Comparison of ENCODE assay signal across 25 cellular contexts in the genomic region with DNA sequence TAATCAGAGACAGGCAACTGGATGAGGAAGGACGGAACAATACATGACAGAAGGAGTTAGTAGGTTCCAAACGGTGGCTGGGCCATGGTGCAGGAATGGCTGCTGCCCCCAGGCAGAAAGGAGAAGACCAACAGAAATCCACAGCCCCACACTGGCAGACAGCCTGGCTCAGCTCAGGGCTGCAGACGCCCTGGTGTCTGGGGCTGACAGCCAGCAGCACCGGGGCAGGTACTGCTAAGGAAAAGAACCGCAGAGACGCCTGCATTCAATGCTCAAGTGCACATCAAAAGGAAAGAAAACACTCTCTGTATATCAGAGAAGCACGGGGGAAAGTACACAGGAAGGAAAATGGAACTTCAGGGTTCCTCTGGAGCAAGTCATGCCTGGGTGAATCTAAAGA. TPM values are rescaled to one million over a fixed set of nuclear protein-coding genes. Genes with fewer than 3 reads are reported as not detected.
DNase-seq lines count a peak whose midpoint lies in the region; ATAC-seq and TF ChIP-seq lines count a peak whose summit lies in the region.
"Had no signal": no experiment of that assay in that cellular context is flagged by ENCODE, and none has a peak within 500 bp of the region (broad histone marks: within the 10 kb centered on the region; RNA-seq: fewer than 3 reads in every experiment).

No MANE protein-coding gene starts in this region.

- H2AK9ac ChIP-seq in IMR-90 (replicated peaks; ENCODE audit: low read depth, low read length, poor library complexity): no peak overlapping the region

- H3K36me3 ChIP-seq in left ventricle myocardium inferior: no peaks in the 10 kb centered on the region
- no peaks in the 10 kb centered on the region for H3K36me3 ChIP-seq in IMR-90 (ENCODE audit: control insufficient read depth, insufficient read depth, low read length)
- no peaks in the 10 kb centered on the region for H3K36me3 ChIP-seq in trophoblast cell (ENCODE audit: control insufficient read depth in 1 of 2, insufficient read depth in 2 of 2, low read length in 2 of 2)
- H3K36me3 ChIP-seq: BE2C, HAP-1, heart right ventricle, upper lobe of right lung had no signal

- CTCF ChIA-PET in IMR-90 (lab: Yijun Ruan, JAX): no interaction called here

- no TSS peak for BruUV-seq in IMR-90 (replicated peaks; lab: Mats Ljungman, UMichigan)

- peaks cover 8% of the 10 kb centered on the region for H3K79me2 ChIP-seq in trophoblast cell (ENCODE audit: control insufficient read depth, insufficient read depth, low read length, poor library complexity)

- no peak overlapping the region for H3K23ac ChIP-seq in IMR-90 (ENCODE audit: low read depth, low read length)
- H3K23ac ChIP-seq in trophoblast cell (ENCODE audit: low read length): no peak overlapping the region

- intact Hi-C loops in Right ventricle myocardium superior (cut with DNase I) (no loop called here), left ventricle myocardium inferior (cut with micrococcal nuclease) (no loop called here), IMR-90 (cut with micrococcal nuclease) (no loop called here)

- H3K4me1 ChIP-seq in left ventricle myocardium inferior (peaks cover 11% of the 10 kb centered on the region), IMR-90 (ENCODE audit: control insufficient read depth, insufficient read depth, low read length) (peaks cover 8% of the 10 kb centered on the region), trophoblast cell (ENCODE audit: control insufficient read depth in 1 of 2, insufficient read depth in 2 of 2, low read length in 2 of 2) (peaks cover 33 to 37% of the 10 kb centered on the region in 2 experiments)
- H3K4me1 ChIP-seq: BE2C, HAP-1 had no signal

- H2AFZ ChIP-seq in IMR-90 (replicated peaks; ENCODE audit: low read length, poor library complexity) (no peak overlapping the region), trophoblast cell (ENCODE audit: insufficient read depth, low read length, poor library complexity) (no peak overlapping the region)

- no peaks in the 10 kb centered on the region for H3K9me3 Mint-ChIP-seq in immature natural killer cell
- H3K9me3 Mint-ChIP-seq: memory B cell had no signal

- H3K56ac ChIP-seq in IMR-90 (ENCODE audit: extremely low read depth, insufficient read depth, low read length): no peak overlapping the region

- no peak overlapping the region for H4K12ac ChIP-seq in trophoblast cell (ENCODE audit: low read depth, low read length)

- H3K9ac ChIP-seq in IMR-90 (ENCODE audit: low read depth, low read length) (no peak overlapping the region), trophoblast cell (ENCODE audit: low read length) (no peak overlapping the region)

- peaks cover 36 to 61% of the 10 kb centered on the region in 2 donors for H3K4me1 Mint-ChIP-seq in immature natural killer cell

- WGBS in IMR-90 (ENCODE audit: extremely low coverage in 2 of 2, insufficient read length in 1 of 2), 2 experiments: 68% methylated on average over 3 of the region's 7 CpGs; no CpG with 5 or more reads in 1 of the 2 experiments
- WGBS in trophoblast cell (ENCODE audit: extremely low coverage, insufficient coverage, insufficient read length): no CpG with 5 or more reads among the region's 7 CpGs

- no peak overlapping the region for H2BK20ac ChIP-seq in IMR-90 (ENCODE audit: low read depth, low read length)

- no peak for TF ChIP-seq POLR2A in IMR-90 (IDR thresholded peaks at IDR 0.05; ENCODE audit: low read depth, low read length)

- H3K9me1 ChIP-seq in IMR-90 (ENCODE audit: insufficient read depth, low read length): 0 out of 2 replicates have a peak, but pooled peaks cover 4% of the 10 kb centered on the region

- peak overlapping the region in 2 of 5 donors; percentile 2 to 20 for H3K4me3 Mint-ChIP-seq in immature natural killer cell
- H3K4me3 Mint-ChIP-seq: activated CD4-positive, alpha-beta T cell treated with anti-CD3 and anti-CD28 coated beads for 36 hours; memory B cell; T-helper 17 cell had no signal

- TF ChIP-seq CTCF in left ventricle myocardium inferior (IDR thresholded peaks at IDR 0.05; ENCODE audit: borderline replicate concordance) (no peak), IMR-90 (conservative IDR thresholded peaks at IDR 0.05; ENCODE audit: low read depth, low read length) (no peak)

- no peaks in the 10 kb centered on the region for H3K27me3 ChIP-seq in left ventricle myocardium inferior (ENCODE audit: low read depth)
- no peaks in the 10 kb centered on the region for H3K27me3 ChIP-seq in IMR-90 (ENCODE audit: control insufficient read depth, insufficient read depth, low read length)
- no peaks in the 10 kb centered on the region for H3K27me3 ChIP-seq in trophoblast cell (ENCODE audit: insufficient read depth, low read length)
- H3K27me3 ChIP-seq: BE2C, heart right ventricle, upper lobe of right lung had no signal

- peaks cover 0 to 1% (median 0%) of the 10 kb centered on the region in 3 donors for H3K27me3 Mint-ChIP-seq in immature natural killer cell (ENCODE audit: low read depth in 3 of 3)

- no peaks in the 10 kb centered on the region for H3K36me3 Mint-ChIP-seq in immature natural killer cell
- H3K36me3 Mint-ChIP-seq: memory B cell had no signal

- no peak for DNase-seq in Right ventricle myocardium superior
- no peak for DNase-seq in left ventricle myocardium inferior
- DNase-seq in IMR-90: no peak
- no peak for DNase-seq in immature natural killer cell
- peak; percentile 55 to 64 for DNase-seq in trophoblast cell
- no peak for DNase-seq in glomerular visceral epithelial cell (ENCODE audit: extremely low spot score)
- DNase-seq: activated CD4-positive, alpha-beta T cell treated with anti-CD3 and anti-CD28 coated beads for 36 hours; activated CD8-positive, alpha-beta memory T cell treated with anti-CD3 and anti-CD28 coated beads for 24 hours; activated naive CD4-positive, alpha-beta T cell; BE2C; heart right ventricle; Kasumi-1; left colon; NCI-H446 treated with DMSO at 0.1 percent for 48 hours; stimulated activated CD4-positive, alpha-beta T cell treated with anti-CD3 and anti-CD28 coated beads, Interleukin-2, amount 100 ng/mL, for 24 hours; substantia nigra; T-helper 17 cell; upper lobe of right lung had no signal

- H3K4me2 ChIP-seq in IMR-90 (ENCODE audit: low read depth, low read length) (no peak overlapping the region), trophoblast cell (ENCODE audit: low read length) (no peak overlapping the region)

- peak overlapping the region in 5 of 6 donors; percentile 28 to 81 (median 48) for H3K27ac Mint-ChIP-seq in immature natural killer cell
- H3K27ac Mint-ChIP-seq: activated CD4-positive, alpha-beta T cell treated with anti-CD3 and anti-CD28 coated beads for 36 hours; memory B cell; T-helper 17 cell had no signal

- H4K8ac ChIP-seq in IMR-90 (ENCODE audit: low read depth in 2 of 2, low read length in 2 of 2) (no peak overlapping the region), trophoblast cell (ENCODE audit: low read depth, low read length) (no peak overlapping the region)

- dilution Hi-C loops in IMR-90 (cut with HindIII; ENCODE audit: low sequenced_read_pairs, unreplicated experiment): no loop called here

- H3K9me3 ChIP-seq in left ventricle myocardium inferior (replicated peaks) (no peaks in the 10 kb centered on the region), IMR-90 (ENCODE audit: control insufficient read depth, insufficient read depth, low read length) (no peaks in the 10 kb centered on the region), trophoblast cell (ENCODE audit: insufficient read depth, low read depth, low read length) (no peaks in the 10 kb centered on the region)
- H3K9me3 ChIP-seq: BE2C, HAP-1, heart right ventricle, upper lobe of right lung had no signal

- H3K4ac ChIP-seq in IMR-90 (ENCODE audit: low read depth, low read length): no peak overlapping the region
- H3K4ac ChIP-seq in trophoblast cell (ENCODE audit: low read depth, low read length): no peak overlapping the region

- H2BK120ac ChIP-seq in IMR-90 (ENCODE audit: low read depth, low read length) (no peak overlapping the region), trophoblast cell (ENCODE audit: insufficient read depth, low read length, poor library complexity) (no peak overlapping the region)

- no peak for TF ChIP-seq RAD21 in IMR-90 (IDR thresholded peaks at IDR 0.05; ENCODE audit: low read length)

- no peak overlapping the region; the same call in 1 of the 2 replicates for H2AK5ac ChIP-seq in IMR-90 (ENCODE audit: low read depth, low read length)
- H2AK5ac ChIP-seq in trophoblast cell (ENCODE audit: low read length): no peak overlapping the region

- H3K79me1 ChIP-seq in IMR-90 (ENCODE audit: low read depth in 1 of 2, low read length in 2 of 2) (peaks cover 3 to 4% of the 10 kb centered on the region in 2 experiments; a peak in 2 of 4 replicates), trophoblast cell (ENCODE audit: low read length) (peaks cover 35% of the 10 kb centered on the region)

- H2BK5ac ChIP-seq in IMR-90 (ENCODE audit: low read depth, low read length, poor library complexity, severe bottlenecking): no peak overlapping the region
- peak overlapping the region; percentile 95 for H2BK5ac ChIP-seq in trophoblast cell (ENCODE audit: low read depth, low read length, poor library complexity)

- in situ Hi-C loops in IMR-90 (cut with MboI; ENCODE audit: low sequenced_read_pairs): no loop called here

- ATAC-seq in Right ventricle myocardium superior (ENCODE audit: poor library complexity) (peak; percentile 25), IMR-90 (ENCODE audit: low read depth) (no peak), HG02678 (IDR thresholded peaks at IDR 0.05; ENCODE audit: unreplicated experiment) (no peak), GM18520 (IDR thresholded peaks at IDR 0.05; ENCODE audit: unreplicated experiment) (no peak)
- ATAC-seq: activated CD4-positive, alpha-beta T cell treated with anti-CD3 and anti-CD28 coated beads for 36 hours; left colon; T-helper 17 cell; upper lobe of right lung had no signal

- no peak overlapping the region for H2BK12ac ChIP-seq in trophoblast cell (ENCODE audit: low read length)

- POLR2A ChIA-PET in IMR-90 (lab: Charles Lee; ENCODE audit: unreplicated experiment): no interaction called here

- H3K14ac ChIP-seq in IMR-90 (replicated peaks; ENCODE audit: low read depth, low read length) (no peak overlapping the region), trophoblast cell (ENCODE audit: low read length) (no peak overlapping the region)

- no peak overlapping the region for H3K4me3 ChIP-seq in left ventricle myocardium inferior
- no peak overlapping the region for H3K4me3 ChIP-seq in IMR-90 (ENCODE audit: insufficient read depth, low read depth, low read length)
- no peak overlapping the region for H3K4me3 ChIP-seq in trophoblast cell (ENCODE audit: low read depth, low read length)
- H3K4me3 ChIP-seq: coronary artery, HAP-1, heart right ventricle, SK-N-MC, upper lobe of right lung had no signal

- no peak overlapping the region for H3K18ac ChIP-seq in IMR-90 (ENCODE audit: low read depth, low read length)
- H3K18ac ChIP-seq in trophoblast cell (ENCODE audit: low read length): no peak overlapping the region

- H2BK15ac ChIP-seq in IMR-90 (ENCODE audit: low read depth, low read length): no peak overlapping the region

- no peak overlapping the region for H3K27ac ChIP-seq in left ventricle myocardium inferior (replicated peaks)
- H3K27ac ChIP-seq in IMR-90 (ENCODE audit: insufficient read depth, low read length): no peak overlapping the region
- H3K27ac ChIP-seq in trophoblast cell (ENCODE audit: low read depth, low read length): peak overlapping the region; percentile 99
- H3K27ac ChIP-seq: coronary artery, RWPE1, SK-N-MC, upper lobe of right lung had no signal

- H4K20me1 ChIP-seq in IMR-90 (ENCODE audit: insufficient read depth, low read length): no peaks in the 10 kb centered on the region

- H4K91ac ChIP-seq in IMR-90 (ENCODE audit: insufficient read depth, low read depth, low read length): 0 out of 2 replicates have a peak overlapping the region, but pooled peaks have one; percentile 32
- H4K91ac ChIP-seq in trophoblast cell (ENCODE audit: low read depth, low read length): peak overlapping the region; percentile 38

- no peak overlapping the region for H4K5ac ChIP-seq in IMR-90 (ENCODE audit: low read depth, low read length)

RNA-seq across cellular contexts. Expression of gene GAS7, which starts 53.4 kb away (rescaled TPM):
- 72.1 TPM for total RNA-seq in Right ventricle myocardium superior
- 87.6 TPM for total RNA-seq in left ventricle myocardium inferior
- total RNA-seq in IMR-90 (2012; rRNA removed): 5.0 and 6.4 TPM in 2 replicates
- polyA plus RNA-seq in IMR-90 (2012; rRNA removed): 4.1 and 4.6 TPM in 2 replicates
- polyA plus RNA-seq in IMR-90 (2012; cell fraction: cytosol; rRNA removed): 2.3 and 4.1 TPM in 2 replicates
- 3.2 and 5.9 TPM in 2 replicates for polyA plus RNA-seq in IMR-90 (2012; cell fraction: nucleus; rRNA removed; ENCODE audit: low replicate concordance)
- polyA plus RNA-seq in immature natural killer cell: 10 to 100 TPM in 2 of 3 donors, 1 to 10 TPM in 1; 8.1 to 31.2 (median 13.7) TPM
- 18.4 and 20.0 TPM in 2 replicates for polyA plus RNA-seq in trophoblast cell (2013)

Comparison
In these comparisons a context has a peak if more than half of its experiments do, and no peak if none do; other contexts are left out.
1. DNase-seq: peak in trophoblast cell (2 of 2); none in Right ventricle myocardium superior (single experiment), left ventricle myocardium inferior (single experiment), IMR-90 (single experiment), immature natural killer cell (0 of 3) and glomerular visceral epithelial cell (single experiment).